Comparison of ENCODE assay signal across 9 cellular contexts in the genomic region with DNA sequence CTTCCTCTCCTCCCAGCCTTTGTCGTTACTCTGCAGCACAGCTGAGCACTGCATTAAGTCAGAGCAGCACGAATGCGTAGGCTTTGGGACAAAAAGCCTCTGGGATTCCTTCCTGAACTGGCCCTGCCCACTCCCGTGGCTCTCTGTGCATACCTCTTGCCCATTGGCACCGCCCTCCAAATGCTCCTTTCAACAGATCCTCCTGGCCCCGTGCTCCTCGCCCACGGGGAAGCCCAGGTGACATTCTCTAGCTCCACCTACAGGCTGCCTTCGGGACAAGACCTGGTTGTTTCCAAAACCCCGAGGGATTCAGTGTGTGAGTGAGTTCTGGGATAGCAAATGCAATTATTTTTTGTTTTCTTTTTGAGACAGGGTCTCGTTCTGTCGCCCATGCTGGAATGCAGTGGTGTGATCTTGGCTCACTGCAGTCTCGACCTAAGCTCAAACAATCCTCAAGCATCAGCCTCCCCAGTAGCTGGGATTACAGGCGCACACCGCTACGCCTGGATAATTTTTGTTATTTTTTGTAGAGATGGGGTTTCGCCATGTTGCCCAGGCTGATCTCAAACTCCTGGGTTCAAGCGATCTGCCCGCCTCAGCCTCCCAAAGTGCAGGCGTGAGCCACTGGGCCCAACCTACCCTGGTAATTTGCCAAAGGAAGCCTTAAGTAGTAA. TPM values are rescaled to one million over a fixed set of nuclear protein-coding genes. Genes with fewer than 3 reads are reported as not detected.
DNase-seq lines count a peak whose midpoint lies in the region; ATAC-seq and TF ChIP-seq lines count a peak whose summit lies in the region.
"Had no signal": no experiment of that assay in that cellular context is flagged by ENCODE, and none has a peak within 500 bp of the region (broad histone marks: within the 10 kb centered on the region; RNA-seq: fewer than 3 reads in every experiment).

No MANE protein-coding gene starts in this region.

- no peaks in the 10 kb centered on the region for H3K27me3 ChIP-seq in dorsolateral prefrontal cortex
- no peaks in the 10 kb centered on the region for H3K27me3 ChIP-seq in right lobe of liver

- H3K4me3 ChIP-seq in HFF-Myc (replicated peaks; ENCODE audit: low read depth, low read length) (no peak overlapping the region), dorsolateral prefrontal cortex (peak overlapping the region in 18 of 59 donors; percentile 0 to 32 (median 12)), right lobe of liver (no peak overlapping the region)

- H3K4me1 ChIP-seq in right lobe of liver: peaks cover 0 to 11% (median 3%) of the 10 kb centered on the region in 4 donors

- ATAC-seq in right lobe of liver (peak; percentile 99 to 100 (median 100)), HG03342 (IDR thresholded peaks at IDR 0.05; ENCODE audit: unreplicated experiment) (no peak)

- no peak for TF ChIP-seq POLR2A in right lobe of liver (IDR thresholded peaks at IDR 0.05)

- H3K27ac ChIP-seq in dorsolateral prefrontal cortex: peak overlapping the region in 28 of 59 donors; percentile 6 to 65 (median 31)
- H3K27ac ChIP-seq in right lobe of liver: no peak overlapping the region

- no peaks in the 10 kb centered on the region for H3K9me3 ChIP-seq in right lobe of liver

- intact Hi-C loops in dorsolateral prefrontal cortex (cut with DNase I): loop anchor here in 1 of 2 donors (5.0 to 10.0 kb wide), 3 partner anchors 103 to 336 kb away; a partner anchor contains a TSS
- intact Hi-C loops in right lobe of liver (cut with DNase I): loop anchor here (5.0 to 10.0 kb wide), 2 partner anchors 103 to 106 kb away; no protein-coding TSS in a partner anchor

- peaks cover 0 to 38% (median 11%) of the 10 kb centered on the region in 4 donors for H3K36me3 ChIP-seq in right lobe of liver

- peak; percentile 81 for TF ChIP-seq CTCF in HFF-Myc (IDR thresholded peaks at IDR 0.05; ENCODE audit: low read depth, low read length, missing control alignments)
- TF ChIP-seq CTCF in dorsolateral prefrontal cortex (IDR thresholded peaks at IDR 0.05 in 54 of 56, conservative IDR thresholded peaks at IDR 0.05 in 2 of 56; ENCODE audit: low read depth in 1 of 56, partially characterized antibody in 56 of 56): peak; percentile 45 to 87 (median 78)
- peak; percentile 81 to 89 (median 89) for TF ChIP-seq CTCF in right lobe of liver (IDR thresholded peaks at IDR 0.05)

- 20% methylated on average over 19 of the region's 20 CpGs for WGBS in right lobe of liver (ENCODE audit: insufficient coverage, low coverage, low lambda C conversion rate, missing lambda C conversion rate)

- peak; percentile 89 for DNase-seq in CD1c-positive myeloid dendritic cell (ENCODE audit: extremely low spot score)
- DNase-seq in HFF-Myc (ENCODE audit: extremely low read depth, low read depth): peak; percentile 49
- DNase-seq in NCI-H460 (ENCODE audit: extremely low read depth, low read depth): peak; percentile 58
- peak; percentile 76 to 82 for DNase-seq in activated CD4-positive, alpha-beta T cell treated with anti-CD3 and anti-CD28 coated beads, Interleukin-2, amount 50 U/mL, for 48 hours
- peak; percentile 39 to 93 (median 78) for DNase-seq in dorsolateral prefrontal cortex
- peak; percentile 89 to 94 (median 90) for DNase-seq in right lobe of liver
- peak; percentile 41 to 50 (median 43) for DNase-seq in stimulated activated CD4-positive, alpha-beta T cell treated with anti-CD3 and anti-CD28 coated beads, TNF-alpha, amount 100 ng/mL, for 1 hour (ENCODE audit: low read depth in 3 of 3, low spot score in 1 of 3)

RNA-seq across cellular contexts. Expression of a gene that starts 17.9 kb away (rescaled TPM):
- total RNA-seq in NCI-H460 (2014; rRNA removed; shearing (Covaris generic)): not detected in 2 replicates
- not detected in 2 replicates for polyA plus RNA-seq in NCI-H460 (2014; cell fraction: nucleus; rRNA removed)
- total RNA-seq in dorsolateral prefrontal cortex: 10 to 100 TPM in 60 of 120 experiments, 1 to 10 TPM in 60; 1.9 to 23.1 (median 10.0) TPM
- under 1 TPM in 5 of 6 experiments, not detected in 1; 0.31 to 0.86 (median 0.43) TPM for total RNA-seq in right lobe of liver

RNA-seq across cellular contexts. Expression of a gene that starts 31.9 kb away (rescaled TPM):
- not detected in 2 replicates for total RNA-seq in NCI-H460 (2014; rRNA removed; shearing (Covaris generic))
- polyA plus RNA-seq in NCI-H460 (2014; cell fraction: nucleus; rRNA removed): not detected in 2 replicates
- total RNA-seq in dorsolateral prefrontal cortex (not detected), right lobe of liver (1 to 10 TPM in 1 of 6 experiments, under 1 TPM in 2, not detected in 3; 0.22 to 1.2 (median 0.25) TPM)
- polyA plus RNA-seq: IgD-negative memory B cell had no signal
